In genomic region chr12:14554281-14555008, GRCh38 we compare ENCODE assay signal across 8 cellular contexts. TPM values are rescaled to one million over a fixed set of nuclear protein-coding genes. Genes with fewer than 3 reads are reported as not detected.
A peak's percentile ranks its signal among the peaks of the same experiment; 100 is the strongest.
DNase-seq lines count a peak whose midpoint lies in the region; ATAC-seq, FAIRE-seq and TF ChIP-seq lines count a peak whose summit lies in the region.

No MANE protein-coding gene starts in this region.

- FAIRE-seq in GM12892 (lab: Jason Lieb, UNC) = no peak

- no peak for ATAC-seq in GM21529 (IDR thresholded peaks at IDR 0.05; ENCODE audit: unreplicated experiment)
- no peak for ATAC-seq in GM19023 (IDR thresholded peaks at IDR 0.05; ENCODE audit: unreplicated experiment)

- TF ChIP-seq POLR2A in GM12892 (IDR thresholded peaks at IDR 0.05; ENCODE audit: low read depth, low read length) = no peak

- H3K4me3 ChIP-seq in esophagus (ENCODE audit: low read depth in 1 of 2, low read length in 2 of 2) (no peak overlapping the region), neutrophil (ENCODE audit: low read depth in 1 of 2, low read length in 1 of 2) (peak overlapping the region; percentile 37 to 48)

- H3K9me3 ChIP-seq in esophagus (ENCODE audit: control insufficient read depth in 2 of 2, insufficient read depth in 1 of 2, low read depth in 1 of 2, low read length in 1 of 2) (no peaks in the 10 kb centered on the region), neutrophil (no peaks in the 10 kb centered on the region)

- TF ChIP-seq CTCF in neutrophil (IDR thresholded peaks at IDR 0.05) = no peak

- H3K27ac ChIP-seq in esophagus (ENCODE audit: low read depth in 2 of 2, low read length in 1 of 2) (peak overlapping the region; percentile 81 to 83), neutrophil (peak overlapping the region; percentile 98)

- H3K36me3 ChIP-seq in esophagus (ENCODE audit: control insufficient read depth in 2 of 2, insufficient read depth in 2 of 2, low read length in 1 of 2) = no peaks in the 10 kb centered on the region
- peaks cover 21% of the 10 kb centered on the region for H3K36me3 ChIP-seq in neutrophil

- in situ Hi-C loops in Caki2 (cut with HindIII; ENCODE audit: low pct_unique_long_range_greater_than_20kb, low sequenced_read_pairs) = no loop called here

- WGBS in esophagus, 2 donors = 25 to 28% methylated on average over 9 of the region's 9 CpGs

- DNase-seq in Caki2 (ENCODE audit: low read depth) = peak; percentile 84
- peak; percentile 45 for DNase-seq in NCI-H345 treated with DMSO at 0.1 percent for 48 hours (lab: John Stamatoyannopoulos, UW; ENCODE audit: unreplicated experiment)
- no peak for DNase-seq in NCI-H128 (lab: John Stamatoyannopoulos, UW; ENCODE audit: unreplicated experiment)
- DNase-seq in GM12892 (ENCODE audit: insufficient read length) = no peak

- H3K27me3 ChIP-seq in esophagus (ENCODE audit: control insufficient read depth in 1 of 2, insufficient read depth in 2 of 2, low read length in 2 of 2) (no peaks in the 10 kb centered on the region), neutrophil (no peaks in the 10 kb centered on the region)

- H3K4me1 ChIP-seq in esophagus (ENCODE audit: control insufficient read depth in 2 of 2, insufficient read depth in 2 of 2, low read length in 1 of 2) (no peaks in the 10 kb centered on the region), neutrophil (ENCODE audit: control insufficient read depth in 1 of 2, insufficient read depth in 1 of 2, low read depth in 1 of 2, low read length in 1 of 2) (peaks cover 71 to 75% of the 10 kb centered on the region in 2 experiments)

RNA-seq across cellular contexts. Expression of gene PLBD1, which starts 13.2 kb away (rescaled TPM):
- total RNA-seq in Caki2 (2014; rRNA removed; shearing (Covaris generic); ENCODE audit: low replicate concordance) = 66.6 and 73.2 TPM in 2 replicates
- 10 to 100 TPM; 38.7 to 43.5 TPM for polyA plus RNA-seq in esophagus
- polyA plus RNA-seq in GM12892 (2012; ENCODE audit: missing spikeins) = 0.28 TPM

Comparison
In these comparisons a context has a peak if more than half of its experiments do, and no peak if none do; other contexts are left out.
1. DNase-seq: peak in Caki2 (single experiment) and NCI-H345 treated with DMSO at 0.1 percent for 48 hours (single experiment); none in NCI-H128 (single experiment) and GM12892 (single experiment).
2. H3K4me3 ChIP-seq: peak in neutrophil (2 of 2); none in esophagus (0 of 2).